27 cellular contexts compared by ENCODE assay signal in the genomic region with DNA sequence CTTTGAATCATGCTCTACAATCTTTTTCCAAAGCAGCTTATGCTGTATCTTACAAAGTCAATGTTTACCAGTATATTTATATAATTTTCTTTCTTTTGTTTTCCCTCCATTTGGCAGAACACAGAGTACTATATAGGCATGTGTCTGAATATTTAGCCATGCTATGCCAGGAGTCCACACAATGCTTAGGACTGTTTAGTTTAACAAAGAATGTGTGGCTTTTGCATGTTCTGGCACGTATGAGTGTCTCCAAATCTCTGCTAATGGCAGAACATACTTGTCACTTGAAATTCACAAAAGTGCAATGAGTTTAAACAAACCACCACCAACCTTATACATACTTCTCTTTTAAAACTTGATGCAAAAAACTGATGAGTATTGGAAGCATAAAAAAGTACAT.
"Had no signal": no experiment of that assay in that cellular context is flagged by ENCODE, and none has a peak within 500 bp of the region (broad histone marks: within the 10 kb centered on the region; RNA-seq: fewer than 3 reads in every experiment).

No MANE protein-coding gene starts in this region.

- H3K4me3 ChIP-seq: left lung, lower lobe of right lung, neural progenitor cell, right atrium auricular region, right lobe of liver, smooth muscle cell, tibial nerve, upper lobe of left lung, vagina had no signal

- H3K9me3 ChIP-seq: left lung, lower lobe of right lung, neutrophil, right atrium auricular region, right lobe of liver, tibial nerve, upper lobe of left lung, vagina had no signal

- H3K36me3 ChIP-seq: left lung, lower lobe of right lung, neural progenitor cell, neutrophil, right atrium auricular region, right lobe of liver, tibial nerve, upper lobe of left lung, vagina had no signal

- H3K27me3 ChIP-seq: left lung, neural progenitor cell, neutrophil, right atrium auricular region, right lobe of liver, tibial nerve, upper lobe of left lung, vagina had no signal

- H3K27ac ChIP-seq: left lung, lower lobe of right lung, neural progenitor cell, neutrophil, parathyroid adenoma, right atrium auricular region, right lobe of liver, upper lobe of left lung, vagina had no signal

- DNase-seq: hippocampal formation; kidney; left colon; left lung; lower lobe of right lung; mesendoderm; naive B cell; natural killer cell; nephron progenitor cell; occipital lobe; right lobe of liver; stimulated activated CD4-positive, alpha-beta T cell treated with anti-CD3 and anti-CD28 coated beads, Interleukin-1b, Interleukin-23, amount 100 ng/mL, for 48 hours; stimulated activated CD4-positive, alpha-beta T cell treated with anti-CD3 and anti-CD28 coated beads, Interleukin-2, amount 100 ng/mL, for 48 hours; stimulated activated CD4-positive, alpha-beta T cell treated with anti-CD3 and anti-CD28 coated beads, Interleukin-4, amount 100 ng/mL, for 4 hours; stimulated activated CD8-positive, alpha-beta memory T cell treated with anti-CD3 and anti-CD28 coated beads, Interleukin-4, amount 100 ng/mL, for 48 hours; stimulated activated naive CD4-positive, alpha-beta T cell treated with Interleukin-2 at 50 U/mL for 16 hours; stimulated activated naive CD8-positive, alpha-beta T cell treated with anti-CD3 and anti-CD28 coated beads, Interleukin-15, amount 100 ng/mL, for 72 hours; substantia nigra; upper lobe of left lung had no signal

- ATAC-seq: left colon; left lung; lower lobe of right lung; natural killer cell; right lobe of liver; stimulated activated memory B cell treated with anti-CD40 and anti-IgM and Interleukin-4, amounts not matched to agents 10 μg/mL and 1 μg/mL and 100 μg/mL, for 72 hours; stimulated activated naive CD8-positive, alpha-beta T cell treated with anti-CD3 and anti-CD28 coated beads, Interleukin-15, amount 100 ng/mL, for 72 hours had no signal

- H3K4me1 ChIP-seq: left lung, lower lobe of right lung, neural progenitor cell, parathyroid adenoma, right atrium auricular region, right lobe of liver, tibial nerve, upper lobe of left lung, vagina had no signal
